ENCODE assay signal across 11 cellular contexts in genomic region chr4:4861592-4862551, GRCh38. TPM values are rescaled to one million over a fixed set of nuclear protein-coding genes. Genes with fewer than 3 reads are reported as not detected.
DNase-seq lines count a peak whose midpoint lies in the region; ATAC-seq and TF ChIP-seq lines count a peak whose summit lies in the region.
"Had no signal": no experiment of that assay in that cellular context is flagged by ENCODE, and none has a peak within 500 bp of the region (broad histone marks: within the 10 kb centered on the region; RNA-seq: fewer than 3 reads in every experiment).

No MANE protein-coding gene starts in this region.

- no TSS peak for BruUV-seq in Panc1 (replicated peaks; lab: Mats Ljungman, UMichigan)

- POLR2A ChIA-PET in Panc1 (lab: Charles Lee): no interaction called here

- intact Hi-C loops in Panc1 (cut with micrococcal nuclease; ENCODE audit: unreplicated experiment): loop anchor here (10.0 kb wide), 1 partner anchor 377 kb away; no protein-coding TSS in a partner anchor

- H3K4me3 ChIP-seq in Panc1 (ENCODE audit: low read depth in 2 of 2, low read length in 2 of 2) (peak overlapping the region; percentile 59 to 88; a peak in 3 of 4 replicates), fibroblast of the aortic adventitia (ENCODE audit: low read depth, low read length) (peak overlapping the region; percentile 94)
- H3K4me3 ChIP-seq: mucosa of descending colon had no signal

- no peaks in the 10 kb centered on the region; the same call in 1 of the 2 replicates for H3K27me3 ChIP-seq in Panc1 (ENCODE audit: control insufficient read depth, insufficient read depth, low read length)

- CTCF ChIA-PET in Panc1 (lab: Charles Lee): interaction anchor here (0.5 kb wide), 1 partner anchor 100 kb away, joined by 4 read pairs; no protein-coding TSS in a partner anchor

- peaks cover 2% of the 10 kb centered on the region; the same call in 1 of the 2 replicates for H3K36me3 ChIP-seq in Panc1 (ENCODE audit: control insufficient read depth, insufficient read depth, low read length)

- no peaks in the 10 kb centered on the region for H3K9me3 ChIP-seq in Panc1 (ENCODE audit: control insufficient read depth, insufficient read depth, low read depth, low read length)
- H3K9me3 ChIP-seq: mucosa of descending colon had no signal

- no peak overlapping the region for H3K27ac ChIP-seq in Panc1 (ENCODE audit: low read length)
- H3K27ac ChIP-seq: epithelial cell of prostate had no signal

- in situ Hi-C loops in Panc1 (cut with HindIII; ENCODE audit: low pct_unique_long_range_greater_than_20kb, low sequenced_read_pairs): no loop called here

- H3K4me1 ChIP-seq in Panc1 (ENCODE audit: control insufficient read depth, insufficient read depth, low read length): peaks cover 4% of the 10 kb centered on the region; the same call in 1 of the 2 replicates

- TF ChIP-seq CTCF in GM20000 (IDR thresholded peaks at IDR 0.05; ENCODE audit: extremely low read depth, missing control alignments) (no peak), Panc1 (IDR thresholded peaks at IDR 0.05) (no peak), fibroblast of the aortic adventitia (IDR thresholded peaks at IDR 0.05; ENCODE audit: insufficient read depth, low read length) (no peak)

- DNase-seq in GM20000 (ENCODE audit: low spot score) (peak; percentile 23), Panc1 (ENCODE audit: low read depth, low spot score) (no peak), fibroblast of the aortic adventitia (ENCODE audit: low read depth) (no peak), retina (peak; percentile 73), epidermal melanocyte (ENCODE audit: insufficient read length, low spot score) (no peak), globus pallidus (ENCODE audit: low spot score) (no peak), glomerular visceral epithelial cell (ENCODE audit: extremely low spot score) (no peak)
- DNase-seq: mucosa of descending colon, NCI-H187 treated with DMSO at 0.1 percent for 48 hours had no signal

- ATAC-seq in Panc1 (no peak), HG02763 (IDR thresholded peaks at IDR 0.05; ENCODE audit: unreplicated experiment) (no peak)
- ATAC-seq: mucosa of descending colon had no signal

RNA-seq across cellular contexts. Expression of gene MSX1, which starts 2.4 kb away (rescaled TPM):
- total RNA-seq in Panc1 (2021; ENCODE audit: unreplicated experiment): 3.4 TPM
- polyA plus RNA-seq in Panc1 (2012; ENCODE audit: insufficient read length): 1.6 TPM
- total RNA-seq in fibroblast of the aortic adventitia (ENCODE audit: low replicate concordance): 4.3 and 17.6 TPM in 2 replicates

Comparison
In these comparisons a context has a peak if more than half of its experiments do, and no peak if none do; other contexts are left out.
1. DNase-seq: peak in GM20000 (single experiment) and retina (single experiment); none in Panc1 (single experiment), fibroblast of the aortic adventitia (single experiment), epidermal melanocyte (single experiment), globus pallidus (single experiment) and glomerular visceral epithelial cell (single experiment).